In genomic region chr1:167066333-167067122, GRCh38 we compare ENCODE assay signal across 8 cellular contexts. TPM values are rescaled to one million over a fixed set of nuclear protein-coding genes. Genes with fewer than 3 reads are reported as not detected.
A peak's percentile ranks its signal among the peaks of the same experiment; 100 is the strongest.
DNase-seq lines count a peak whose midpoint lies in the region; ATAC-seq and TF ChIP-seq lines count a peak whose summit lies in the region.

No MANE protein-coding gene starts in this region.

- no peaks in the 10 kb centered on the region; the same call in 1 of the 2 replicates for H3K4me1 ChIP-seq in ES-I3 (ENCODE audit: insufficient read depth, low read length)
- H3K4me1 ChIP-seq in HCT116 (ENCODE audit: control insufficient read depth in 1 of 2, insufficient read depth in 2 of 2, low read length in 2 of 2), result peaks cover 0 to 8% of the 10 kb centered on the region in 2 experiments; a peak in 2 of 4 replicates
- peaks cover 3 to 7% of the 10 kb centered on the region in 2 donors for H3K4me1 ChIP-seq in adrenal gland (replicated peaks in 1 of 2)
- peaks cover 0 to 7% (median 5%) of the 10 kb centered on the region in 4 donors for H3K4me1 ChIP-seq in sigmoid colon

- POLR2A ChIA-PET in HCT116 (lab: Charles Lee), result interaction anchor here (0.8 kb wide), 1 partner anchor 388 kb away, joined by 3 read pairs; no protein-coding TSS in a partner anchor

- TF ChIP-seq CTCF in HCT116 (IDR thresholded peaks at IDR 0.05 in 2 of 3, conservative IDR thresholded peaks at IDR 0.05 in 1 of 3; ENCODE audit: borderline replicate concordance in 1 of 3, insufficient read depth in 1 of 3, low read depth in 2 of 3, low read length in 2 of 3) (peak; percentile 89 to 97 (median 95)), adrenal gland (IDR thresholded peaks at IDR 0.05) (peak; percentile 87 to 96 (median 90)), sigmoid colon (IDR thresholded peaks at IDR 0.05) (peak; percentile 76 to 96 (median 83))

- RAD21 ChIA-PET in HCT116 (lab: Charles Lee; ENCODE audit: low non-redundant PET in 1 of 2, low total read pairs in 2 of 2, uncharacterized antibody in 2 of 2, unreplicated experiment in 2 of 2), result interaction anchor here (0.6 to 1.0 kb wide), 3 partner anchors 153 to 359 kb away, joined by 3 to 4 read pairs (median 3); partner anchors contain the start of gene POU2F1 (in 1 of the 2)

- TF ChIP-seq POLR2A in HCT116 (IDR thresholded peaks at IDR 0.05; ENCODE audit: borderline replicate concordance, extremely low read depth, insufficient read depth, insufficient read length) (no peak), adrenal gland (IDR thresholded peaks at IDR 0.05) (no peak), sigmoid colon (IDR thresholded peaks at IDR 0.05) (no peak)

- H3K4me3 ChIP-seq in HCT116 (replicated peaks in 1 of 2; ENCODE audit: low read depth in 1 of 2, low read length in 2 of 2), result peak overlapping the region in 1 of 2 experiments; percentile 26; a peak in 2 of 4 replicates
- H3K4me3 ChIP-seq in adrenal gland, result peak overlapping the region in 1 of 4 donors; percentile 17
- H3K4me3 ChIP-seq in sigmoid colon, result peak overlapping the region in 2 of 4 donors; percentile 21 to 29

- no peaks in the 10 kb centered on the region for H3K9me3 ChIP-seq in ES-I3 (ENCODE audit: control insufficient read depth, insufficient read depth, low read length)
- no peaks in the 10 kb centered on the region for H3K9me3 ChIP-seq in HCT116 (ENCODE audit: control insufficient read depth in 1 of 2, insufficient read depth in 1 of 2, low read depth in 1 of 2, low read length in 2 of 2)
- H3K9me3 ChIP-seq in adrenal gland (replicated peaks in 1 of 3), result no peaks in the 10 kb centered on the region
- no peaks in the 10 kb centered on the region for H3K9me3 ChIP-seq in sigmoid colon

- peak overlapping the region; percentile 14 for H3K27ac Mint-ChIP-seq in T-helper 1 cell treated with Interleukin-12 subunit alpha and Interleukin-12 subunit beta and Interleukin-4 antibody, amounts not matched to agents 30 μg/mL and 1 μg/mL, for 36 hours

- TF ChIP-seq RAD21 in HCT116 (IDR thresholded peaks at IDR 0.05; ENCODE audit: low read depth), result peak; percentile 100

- TSS peak; percentile 52 for BruUV-seq in HCT116 (replicated peaks; lab: Mats Ljungman, UMichigan)

- DNase-seq in HCT116 (ENCODE audit: low read depth, low spot score) (peak; percentile 35), NCI-H1092 treated with DMSO at 0.1 percent for 48 hours (lab: John Stamatoyannopoulos, UW) (peak; percentile 77), adrenal gland (peak; percentile 52 to 88 (median 80)), hepatic stellate cell (ENCODE audit: low spot score) (peak; percentile 81), sigmoid colon (peak; percentile 79), amniotic stem cell (lab: John Stamatoyannopoulos, UW) (no peak)

- H3K36me3 Mint-ChIP-seq in T-helper 1 cell treated with Interleukin-12 subunit alpha and Interleukin-12 subunit beta and Interleukin-4 antibody, amounts not matched to agents 30 μg/mL and 1 μg/mL, for 36 hours (ENCODE audit: low read depth), result no peaks in the 10 kb centered on the region

- no peak for TF ChIP-seq EP300 in sigmoid colon (IDR thresholded peaks at IDR 0.05)

- H3K27ac ChIP-seq in HCT116 (ENCODE audit: low read depth, low read length), result no peak overlapping the region
- H3K27ac ChIP-seq in adrenal gland, result no peak overlapping the region
- H3K27ac ChIP-seq in sigmoid colon, result no peak overlapping the region

- no peaks in the 10 kb centered on the region for H3K79me2 ChIP-seq in HCT116 (ENCODE audit: insufficient read depth, low read length)

- H3K36me3 ChIP-seq in ES-I3 (ENCODE audit: insufficient read depth, low read length) (no peaks in the 10 kb centered on the region), HCT116 (ENCODE audit: control insufficient read depth in 1 of 2, insufficient read depth in 2 of 2, low read length in 2 of 2) (no peaks in the 10 kb centered on the region), adrenal gland (replicated peaks in 1 of 2) (no peaks in the 10 kb centered on the region), sigmoid colon (no peaks in the 10 kb centered on the region)

- peak overlapping the region; percentile 71 for H3K4me2 ChIP-seq in HCT116 (ENCODE audit: low read length)

- H3K9me2 ChIP-seq in HCT116 (ENCODE audit: insufficient read depth), result no peaks in the 10 kb centered on the region

- CTCF ChIA-PET in HCT116 (lab: Charles Lee), result interaction anchor here (0.7 to 1.6 kb wide), 7 partner anchors 153 to 474 kb away, joined by 3 to 8 read pairs (median 4); partner anchors contain the start of gene POU2F1

- no peaks in the 10 kb centered on the region for H3K27me3 ChIP-seq in HCT116 (ENCODE audit: insufficient read depth, low read length)
- H3K27me3 ChIP-seq in adrenal gland, result peaks cover 3% of the 10 kb centered on the region
- H3K27me3 ChIP-seq in sigmoid colon, result no peaks in the 10 kb centered on the region

- no peaks in the 10 kb centered on the region for H3K27me3 Mint-ChIP-seq in T-helper 1 cell treated with Interleukin-12 subunit alpha and Interleukin-12 subunit beta and Interleukin-4 antibody, amounts not matched to agents 30 μg/mL and 1 μg/mL, for 36 hours (ENCODE audit: low read depth)

- H3K9ac ChIP-seq in ES-I3 (ENCODE audit: low read depth, low read length), result peak overlapping the region; percentile 35; the same call in 1 of the 2 replicates
- peak overlapping the region; percentile 30; the same call in 1 of the 2 replicates for H3K9ac ChIP-seq in HCT116 (ENCODE audit: low read length)

- H2AFZ ChIP-seq in HCT116 (ENCODE audit: low read depth, low read length, poor library complexity, severe bottlenecking), result peak overlapping the region; percentile 87

- H3K4me1 Mint-ChIP-seq in T-helper 1 cell treated with Interleukin-12 subunit alpha and Interleukin-12 subunit beta and Interleukin-4 antibody, amounts not matched to agents 30 μg/mL and 1 μg/mL, for 36 hours (ENCODE audit: low read depth), result no peaks in the 10 kb centered on the region

- intact Hi-C loops in HCT116 (cut with micrococcal nuclease) (loop anchor here (1.0 to 5.0 kb wide), 7 partner anchors 63 to 621 kb away; partner anchors contain the start of gene POU2F1), adrenal gland (cut with DNase I) (loop anchor here (2.0 to 10.0 kb wide), 3 partner anchors 148 to 466 kb away; no protein-coding TSS in a partner anchor), sigmoid colon (cut with DNase I) (loop anchor here (1.0 to 5.0 kb wide), 4 partner anchors 154 to 466 kb away; partner anchors contain the start of gene POU2F1)

- H3K4me3 Mint-ChIP-seq in T-helper 1 cell treated with Interleukin-12 subunit alpha and Interleukin-12 subunit beta and Interleukin-4 antibody, amounts not matched to agents 30 μg/mL and 1 μg/mL, for 36 hours, result peak overlapping the region; percentile 15

- WGBS in adrenal gland, 4 donors, result 3 to 9% (median 5%) methylated on average over 14 to 31 of the region's 31 CpGs
- 7 to 9% methylated on average over 31 of the region's 31 CpGs for WGBS in sigmoid colon, 2 donors

- H4K20me1 ChIP-seq in HCT116 (ENCODE audit: insufficient read depth), result no peaks in the 10 kb centered on the region

- H3K9me3 Mint-ChIP-seq in T-helper 1 cell treated with Interleukin-12 subunit alpha and Interleukin-12 subunit beta and Interleukin-4 antibody, amounts not matched to agents 30 μg/mL and 1 μg/mL, for 36 hours, result no peaks in the 10 kb centered on the region

- ATAC-seq in HCT116, result peak; percentile 97

TF ChIP-seq in HCT116, 20 proteins besides CTCF, POLR2A, EP300 and RAD21:
- TF ChIP-seq CBX3 (IDR thresholded peaks at IDR 0.05; ENCODE audit: low read depth) (no peak), EGR1 (IDR thresholded peaks at IDR 0.05; ENCODE audit: low read depth) (no peak), YY1 (IDR thresholded peaks at IDR 0.05; ENCODE audit: extremely low read depth, insufficient replicate concordance, low read depth, low read length) (peak; percentile 35)
TF ChIP-seq in HCT116: peak in this region for 1.

RNA-seq across cellular contexts. Expression of gene GPA33, which starts 23.6 kb away (rescaled TPM):
- total RNA-seq in HCT116 (2021; ENCODE audit: unreplicated experiment), result 0.22 TPM
- polyA plus RNA-seq in HCT116 (2012), result 0.11 and 0.25 TPM in 2 replicates
- total RNA-seq in adrenal gland, result under 1 TPM in 4 of 8 donors, not detected in 4; 0.12 to 0.79 (median 0.31) TPM
- polyA plus RNA-seq in adrenal gland, result under 1 TPM in 2 of 3 donors, not detected in 1; 0.03 to 0.16 TPM
- under 1 TPM in 2 of 4 donors, not detected in 2; 0.28 to 0.36 TPM for total RNA-seq in sigmoid colon
- polyA plus RNA-seq in sigmoid colon, result 100 to 1,000 TPM in 2 of 3 donors, 10 to 100 TPM in 1; 90.7 to 363 (median 101) TPM

RNA-seq across cellular contexts. Expression of gene STYXL2, which starts 27.3 kb away (rescaled TPM):
- total RNA-seq in HCT116 (2021; ENCODE audit: unreplicated experiment), result not detected
- polyA plus RNA-seq in HCT116 (2012), result 0.01 TPM in 1 of 2 replicates, not detected in the other
- total RNA-seq in adrenal gland, result 1 to 10 TPM in 2 of 8 donors, under 1 TPM in 6; 0.12 to 1.3 (median 0.81) TPM
- under 1 TPM in 2 of 3 donors, not detected in 1; 0.08 to 0.20 TPM for polyA plus RNA-seq in adrenal gland
- under 1 TPM in 1 of 4 donors, not detected in 3; 0.16 TPM for total RNA-seq in sigmoid colon
- polyA plus RNA-seq in sigmoid colon, result under 1 TPM in 2 of 3 donors, not detected in 1; 0.01 to 0.23 TPM
